Comparison of ENCODE assay signal across 8 cellular contexts in genomic region chr1:62271932-62272728, GRCh38. TPM values are rescaled to one million over a fixed set of nuclear protein-coding genes. Genes with fewer than 3 reads are reported as not detected.
DNase-seq lines count a peak whose midpoint lies in the region; ATAC-seq and TF ChIP-seq lines count a peak whose summit lies in the region.

No MANE protein-coding gene starts in this region.

- peak in 2 of 3 experiments; percentile 6 to 26 for DNase-seq in NCI-H1417 (lab: John Stamatoyannopoulos, UW)
- no peak for DNase-seq in NCI-H1417 treated with DMSO at 0.1 percent for 48 hours (lab: John Stamatoyannopoulos, UW)
- peak; percentile 67 for DNase-seq in OCI-LY7 (ENCODE audit: low spot score)
- DNase-seq in activated naive CD8-positive, alpha-beta T cell treated with anti-CD3 and anti-CD28 coated beads for 36 hours = peak; percentile 33
- DNase-seq in stimulated activated CD4-positive, alpha-beta T cell treated with anti-CD3 and anti-CD28 coated beads, Interleukin-4, amount 100 ng/mL, for 48 hours (ENCODE audit: low read depth in 2 of 2) = peak; percentile 17 to 22
- no peak for DNase-seq in SW480 (ENCODE audit: low spot score)
- DNase-seq in SIG-M5 (lab: John Stamatoyannopoulos, UW) = no peak

- H3K36me3 ChIP-seq in OCI-LY7 (ENCODE audit: insufficient read depth, low read length) = no peaks in the 10 kb centered on the region

- no peaks in the 10 kb centered on the region for H4K20me1 ChIP-seq in OCI-LY7 (ENCODE audit: insufficient read depth, low read length)

- H3K4me1 Mint-ChIP-seq in activated naive CD8-positive, alpha-beta T cell treated with anti-CD3 and anti-CD28 coated beads for 36 hours = peaks cover 15% of the 10 kb centered on the region

- no peak overlapping the region for H3K4me3 ChIP-seq in OCI-LY7 (ENCODE audit: low read depth, low read length, poor library complexity, severe bottlenecking)

- no peaks in the 10 kb centered on the region for H3K27me3 Mint-ChIP-seq in activated naive CD8-positive, alpha-beta T cell treated with anti-CD3 and anti-CD28 coated beads for 36 hours

- H3K27ac ChIP-seq in OCI-LY7 (ENCODE audit: low read depth, low read length, poor library complexity, severe bottlenecking) = no peak overlapping the region

- no TSS peak for BruUV-seq in OCI-LY7 (replicated peaks; lab: Mats Ljungman, UMichigan)

- peaks cover 7% of the 10 kb centered on the region for H3K36me3 Mint-ChIP-seq in activated naive CD8-positive, alpha-beta T cell treated with anti-CD3 and anti-CD28 coated beads for 36 hours

- peaks cover 8% of the 10 kb centered on the region for H3K9me3 Mint-ChIP-seq in activated naive CD8-positive, alpha-beta T cell treated with anti-CD3 and anti-CD28 coated beads for 36 hours

- peak overlapping the region; percentile 6 for H3K4me3 Mint-ChIP-seq in activated naive CD8-positive, alpha-beta T cell treated with anti-CD3 and anti-CD28 coated beads for 36 hours

- CTCF ChIA-PET in OCI-LY7 (lab: Charles Lee; ENCODE audit: unreplicated experiment) = no interaction called here

- H3K79me2 ChIP-seq in OCI-LY7 (ENCODE audit: insufficient read depth, low read depth, low read length) = no peaks in the 10 kb centered on the region

- peak; percentile 90 for ATAC-seq in HG02885 (IDR thresholded peaks at IDR 0.05; ENCODE audit: poor library complexity, unreplicated experiment)

- H3K4me2 ChIP-seq in OCI-LY7 (ENCODE audit: low read length) = peak overlapping the region; percentile 53

- peak overlapping the region; percentile 75 for H3K27ac Mint-ChIP-seq in activated naive CD8-positive, alpha-beta T cell treated with anti-CD3 and anti-CD28 coated beads for 36 hours

- intact Hi-C loops in OCI-LY7 (cut with micrococcal nuclease; ENCODE audit: unreplicated experiment) = no loop called here

- no peaks in the 10 kb centered on the region for H3K9me2 ChIP-seq in OCI-LY7 (ENCODE audit: insufficient read depth, low read length)

- no peak for TF ChIP-seq CTCF in OCI-LY7 (conservative IDR thresholded peaks at IDR 0.05; ENCODE audit: low read length)

- POLR2A ChIA-PET in OCI-LY7 (lab: Charles Lee) = interaction anchor here (0.5 kb wide), 1 partner anchor 22 kb away, joined by 3 read pairs; no protein-coding TSS in a partner anchor

- H2AFZ ChIP-seq in OCI-LY7 (ENCODE audit: low read length) = peak overlapping the region; percentile 90

- peaks cover 10% of the 10 kb centered on the region for H3K4me1 ChIP-seq in OCI-LY7 (ENCODE audit: insufficient read depth, low read length, poor library complexity, severe bottlenecking)

- no peaks in the 10 kb centered on the region for H3K9me3 ChIP-seq in OCI-LY7 (ENCODE audit: low read length)

RNA-seq across cellular contexts. Expression of gene KANK4, which starts 47.1 kb away (rescaled TPM):
- total RNA-seq in OCI-LY7 (2014; rRNA removed; shearing (Covaris generic)) = not detected in 2 replicates
- not detected in 2 replicates for total RNA-seq in OCI-LY7 (2022)
- total RNA-seq in activated naive CD8-positive, alpha-beta T cell treated with anti-CD3 and anti-CD28 coated beads for 36 hours = not detected

Comparison
In these comparisons a context has a peak if more than half of its experiments do, and no peak if none do; other contexts are left out.
1. DNase-seq: peak in NCI-H1417 (2 of 3), OCI-LY7 (single experiment), activated naive CD8-positive, alpha-beta T cell treated with anti-CD3 and anti-CD28 coated beads for 36 hours (single experiment) and stimulated activated CD4-positive, alpha-beta T cell treated with anti-CD3 and anti-CD28 coated beads, Interleukin-4, amount 100 ng/mL, for 48 hours (2 of 2); none in NCI-H1417 treated with DMSO at 0.1 percent for 48 hours (single experiment), SW480 (single experiment) and SIG-M5 (single experiment).